Comparison of ENCODE assay signal across 8 cellular contexts in the genomic region with DNA sequence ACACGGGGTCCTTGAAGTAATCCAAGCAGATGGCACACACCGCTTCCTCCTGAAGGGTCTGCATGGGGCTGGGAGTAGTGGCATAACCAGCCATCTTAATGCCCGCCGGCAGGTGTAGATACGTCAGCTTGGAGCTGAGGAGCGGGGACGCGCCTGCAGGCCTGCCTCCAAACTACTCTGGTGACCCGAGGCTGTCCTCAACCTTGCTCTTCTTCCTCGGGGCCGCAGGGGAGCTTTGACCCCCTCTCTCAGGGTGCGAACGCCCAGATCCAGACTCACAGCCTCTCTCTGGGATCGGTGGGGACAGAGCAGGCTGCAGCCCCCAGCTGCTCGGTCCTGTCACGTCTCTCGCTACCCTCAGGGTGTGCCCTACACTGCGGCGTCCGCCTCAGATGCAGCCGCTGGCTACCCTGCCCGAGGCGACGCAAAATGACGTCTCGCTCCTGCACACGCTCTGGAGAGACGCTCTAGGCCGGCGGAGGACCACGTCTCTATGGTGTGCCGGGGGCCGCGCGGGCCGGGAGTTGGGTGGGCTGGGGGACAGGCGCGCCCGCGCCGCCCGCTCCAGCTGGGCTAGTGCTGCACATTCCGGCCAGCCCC. TPM values are rescaled to one million over a fixed set of nuclear protein-coding genes. Genes with fewer than 3 reads are reported as not detected.
A peak's percentile ranks its signal among the peaks of the same experiment; 100 is the strongest.
DNase-seq lines count a peak whose midpoint lies in the region; ATAC-seq and TF ChIP-seq lines count a peak whose summit lies in the region.

A gene (minus strand): TSS at position 424 of the 600 bp plus-strand sequence. CDS start 330 bp downstream, at position 94.

- peak within 1 kb of the TSS; percentile 95 to 100 (median 97) for H3K4me3 Mint-ChIP-seq in brain

- peak within 1 kb of the TSS; percentile 97 to 100 (median 99) for H3K27ac Mint-ChIP-seq in brain

- peaks cover 5% of the 10 kb centered on the region; the same call in 1 of the 2 replicates for H3K36me3 ChIP-seq in SU-DHL-6 (ENCODE audit: low read length)

- H3K9me3 ChIP-seq in SU-DHL-6 (ENCODE audit: insufficient read depth, low read length): no peaks in the 10 kb centered on the region

- H3F3A ChIP-seq in SU-DHL-6 (ENCODE audit: insufficient read depth): peaks cover 21% of the 10 kb centered on the region

- no peaks in the 10 kb centered on the region for H3K27me3 ChIP-seq in SU-DHL-6 (ENCODE audit: low read length)

- peaks cover 59% of the 10 kb centered on the region for H3K79me2 ChIP-seq in SU-DHL-6 (ENCODE audit: insufficient read depth, low read length)

- peak within 1 kb of the TSS; percentile 96 for H3K4me3 ChIP-seq in SU-DHL-6 (ENCODE audit: insufficient read depth, low read length, poor library complexity, severe bottlenecking)

- peak within 1 kb of the TSS; percentile 86 for H3K27ac ChIP-seq in SU-DHL-6 (ENCODE audit: low read depth, low read length)

- peak within 1 kb of the TSS; percentile 75 for H3K4me2 ChIP-seq in SU-DHL-6 (ENCODE audit: low read depth, low read length, poor library complexity, severe bottlenecking)

- H3K36me3 Mint-ChIP-seq in brain: peaks cover 40% of the 10 kb centered on the region

- H3K9me2 ChIP-seq in SU-DHL-6 (replicated peaks; ENCODE audit: insufficient read depth, low read length): no peaks in the 10 kb centered on the region

- H3K27me3 Mint-ChIP-seq in brain: peaks cover 8% of the 10 kb centered on the region

- H3K9ac ChIP-seq in SU-DHL-6 (ENCODE audit: low read length): peak within 1 kb of the TSS; percentile 100

- peak; percentile 87 for DNase-seq in iPS-NIHi11 (ENCODE audit: low spot score)
- DNase-seq in stimulated activated CD4-positive, alpha-beta T cell treated with anti-CD3 and anti-CD28 coated beads, Interleukin-12 subunit alpha, Interleukin-12 subunit beta, amount 100 ng/mL, for 24 hours (ENCODE audit: low read depth in 2 of 2): peak; percentile 77 to 83
- no peak for DNase-seq in MV-4-11 (lab: John Stamatoyannopoulos, UW)
- no peak for DNase-seq in NCI-H69 (lab: John Stamatoyannopoulos, UW)

- no peaks in the 10 kb centered on the region for H4K20me1 ChIP-seq in SU-DHL-6 (ENCODE audit: low read depth, low read length)

- H2AFZ ChIP-seq in SU-DHL-6 (ENCODE audit: low read depth, low read length, severe bottlenecking): peak within 1 kb of the TSS; percentile 91

- TF ChIP-seq CTCF in SU-DHL-6 (IDR thresholded peaks at IDR 0.05; ENCODE audit: insufficient read depth, low read length, poor library complexity, severe bottlenecking): no peak
- TF ChIP-seq CTCF in brain (conservative IDR thresholded peaks at IDR 0.05): no peak

- H3K9me3 Mint-ChIP-seq in brain: peaks cover 0 to 2% (median 0%) of the 10 kb centered on the region in 5 experiments

- ATAC-seq in GM18520 (IDR thresholded peaks at IDR 0.05; ENCODE audit: unreplicated experiment) (peak; percentile 74), HG03039 (IDR thresholded peaks at IDR 0.05; ENCODE audit: unreplicated experiment) (peak; percentile 69)

- peaks cover 70% of the 10 kb centered on the region for H3K4me1 Mint-ChIP-seq in brain

RNA-seq across cellular contexts. Expression of the gene that starts here (rescaled TPM):
- 3.1 TPM for polyA plus RNA-seq in brain (ENCODE audit: insufficient read depth, low read depth, low replicate concordance)

Comparison
In these comparisons a context has a peak if more than half of its experiments do, and no peak if none do; other contexts are left out.
1. DNase-seq: peak in iPS-NIHi11 (single experiment) and stimulated activated CD4-positive, alpha-beta T cell treated with anti-CD3 and anti-CD28 coated beads, Interleukin-12 subunit alpha, Interleukin-12 subunit beta, amount 100 ng/mL, for 24 hours (2 of 2); none in MV-4-11 (single experiment) and NCI-H69 (single experiment).